In the genomic region with DNA sequence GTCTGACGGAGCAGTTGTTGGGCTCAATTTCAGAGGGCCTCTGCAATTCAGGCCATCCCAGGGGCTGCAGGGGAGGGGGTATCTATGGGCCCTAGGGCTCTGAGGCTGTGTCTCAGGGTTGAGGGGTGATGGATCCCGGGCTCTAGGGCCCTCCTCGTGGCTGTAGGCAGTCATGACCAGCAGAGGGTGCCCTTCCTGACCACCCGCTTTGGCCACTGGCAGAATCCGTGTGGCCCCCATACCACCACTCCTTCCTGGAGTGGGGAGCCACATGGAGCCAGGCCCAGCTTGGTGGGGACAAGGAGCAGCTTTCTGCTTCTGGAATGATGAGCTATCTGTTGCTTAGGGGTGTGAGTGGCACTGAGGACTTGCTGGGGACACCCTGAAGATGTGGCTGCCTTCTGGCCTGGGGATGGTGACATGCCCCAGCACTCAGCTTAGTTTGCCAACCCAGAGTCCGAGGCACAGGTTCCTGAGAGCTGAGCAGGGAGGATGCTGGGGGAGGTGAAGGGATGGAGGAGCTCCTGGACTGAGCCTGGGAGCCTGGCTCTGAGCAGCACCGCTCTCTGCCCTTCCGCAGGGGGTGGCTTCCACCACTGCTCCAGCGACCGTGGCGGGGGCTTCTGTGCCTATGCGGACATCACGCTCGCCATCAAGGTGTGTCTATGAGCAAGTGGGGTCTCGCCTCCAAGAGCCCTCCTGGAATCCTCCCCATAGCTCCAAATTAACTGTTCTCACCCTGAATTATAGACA, we compare ENCODE assay signal across 9 cellular contexts. TPM values are rescaled to one million over a fixed set of nuclear protein-coding genes. Genes with fewer than 3 reads are reported as not detected.
DNase-seq lines count a peak whose midpoint lies in the region; ATAC-seq, FAIRE-seq and TF ChIP-seq lines count a peak whose summit lies in the region.
"Had no signal": no experiment of that assay in that cellular context is flagged by ENCODE, and none has a peak within 500 bp of the region (broad histone marks: within the 10 kb centered on the region; RNA-seq: fewer than 3 reads in every experiment).

No MANE protein-coding gene starts in this region.

- intact Hi-C loops in kidney (cut with DNase I), result no loop called here
- intact Hi-C loops in sigmoid colon (cut with DNase I), result no loop called here

- WGBS in sigmoid colon, 2 donors, result 87% methylated on average over 15 of the region's 15 CpGs

- TF ChIP-seq CTCF in AG09309 (IDR thresholded peaks at IDR 0.05; ENCODE audit: control insufficient read depth, insufficient read depth, low read depth, low read length, missing control alignments), result peak; percentile 60
- TF ChIP-seq CTCF in GM13977 (IDR thresholded peaks at IDR 0.05; ENCODE audit: extremely low read depth, insufficient read depth, missing control alignments), result peak; percentile 63
- TF ChIP-seq CTCF in VCaP (conservative IDR thresholded peaks at IDR 0.05), result peak; percentile 77
- TF ChIP-seq CTCF in kidney (IDR thresholded peaks at IDR 0.05; ENCODE audit: borderline replicate concordance, extremely low read depth, insufficient read depth), result peak; percentile 12
- TF ChIP-seq CTCF in sigmoid colon (IDR thresholded peaks at IDR 0.05), result peak in 1 of 4 experiments; percentile 12

- H3K27me3 ChIP-seq in sigmoid colon, result no peaks in the 10 kb centered on the region

- H3K4me3 ChIP-seq in AG09309 (ENCODE audit: control insufficient read depth, low read depth, low read length) (no peak overlapping the region), kidney (ENCODE audit: low read length in 2 of 2) (no peak overlapping the region), sigmoid colon (no peak overlapping the region)

- H3K9me3 ChIP-seq in kidney (ENCODE audit: control insufficient read depth in 1 of 2, low read length in 2 of 2), result no peaks in the 10 kb centered on the region
- no peaks in the 10 kb centered on the region for H3K9me3 ChIP-seq in sigmoid colon

- FAIRE-seq in kidney (lab: Jason Lieb, UNC), result no peak

- TF ChIP-seq EP300 in sigmoid colon (IDR thresholded peaks at IDR 0.05), result no peak

- H3K27ac ChIP-seq in VCaP (no peak overlapping the region), kidney (ENCODE audit: low read depth in 2 of 2, low read length in 2 of 2) (no peak overlapping the region), sigmoid colon (no peak overlapping the region)

- TF ChIP-seq POLR2A in sigmoid colon (IDR thresholded peaks at IDR 0.05), result no peak

- in situ Hi-C loops in GM13977 (cut with MboI; ENCODE audit: low pct_unique_long_range_greater_than_20kb, low sequenced_read_pairs, unreplicated experiment), result no loop called here

- H3K4me1 ChIP-seq in kidney (ENCODE audit: control insufficient read depth in 1 of 2, insufficient read depth in 1 of 2, low read depth in 1 of 2, low read length in 2 of 2), result no peaks in the 10 kb centered on the region
- H3K4me1 ChIP-seq in sigmoid colon, result peaks cover 0 to 16% (median 9%) of the 10 kb centered on the region in 4 donors

- DNase-seq in AG09309 (ENCODE audit: low read depth) (no peak), GM13977 (ENCODE audit: low spot score) (peak; percentile 63), kidney (peak; percentile 39), sigmoid colon (no peak)
- no peak for DNase-seq in NK-92 treated with Interleukin-12 subunit alpha and Interleukin-12 subunit beta, amount 100 ng/mL, for 24 hours (lab: John Stamatoyannopoulos, UW)
- DNase-seq in activated CD4-positive, CD25-positive, alpha-beta regulatory T cell treated with anti-CD3 and anti-CD28 coated beads, Interleukin-2, amount 50 U/mL, for 72 hours, result no peak
- DNase-seq: NCI-H1105 treated with DMSO at 0.1 percent for 48 hours had no signal

- H3K36me3 ChIP-seq in kidney (ENCODE audit: control insufficient read depth in 1 of 2, insufficient read depth in 2 of 2, low read length in 2 of 2) (peaks cover 0 to 2% of the 10 kb centered on the region in 2 donors), sigmoid colon (peaks cover 0 to 26% (median 2%) of the 10 kb centered on the region in 4 donors)

- ATAC-seq in GM18907 (IDR thresholded peaks at IDR 0.05; ENCODE audit: unreplicated experiment), result no peak

- no peak overlapping the region for H3K9ac ChIP-seq in kidney (ENCODE audit: low read length in 2 of 2)

RNA-seq across cellular contexts. Expression of a gene that starts 20.2 kb away (rescaled TPM):
- total RNA-seq in kidney, result 28.3 TPM
- polyA plus RNA-seq in kidney (ENCODE audit: insufficient read depth, low read depth, low replicate concordance), result 43.7 TPM
- total RNA-seq in sigmoid colon, result 10 to 100 TPM; 15.5 to 17.2 (median 16.7) TPM
- polyA plus RNA-seq in sigmoid colon, result 10 to 100 TPM; 20.6 to 30.3 (median 22.8) TPM

RNA-seq across cellular contexts. Expression of a gene that starts 48.6 kb away (rescaled TPM):
- total RNA-seq in kidney, result 43.4 TPM
- polyA plus RNA-seq in kidney (ENCODE audit: insufficient read depth, low read depth, low replicate concordance), result 3.2 TPM
- 100 to 1,000 TPM in 1 of 4 donors, 10 to 100 TPM in 3; 18.7 to 134 (median 56.5) TPM for total RNA-seq in sigmoid colon
- polyA plus RNA-seq in sigmoid colon, result 10 to 100 TPM in 1 of 3 donors, 1 to 10 TPM in 2; 1.2 to 14.8 (median 4.2) TPM

Comparison
In these comparisons a context has a peak if more than half of its experiments do, and no peak if none do; other contexts are left out.
1. DNase-seq: peak in GM13977 (single experiment) and kidney (single experiment); none in AG09309 (single experiment), sigmoid colon (single experiment), NK-92 treated with Interleukin-12 subunit alpha and Interleukin-12 subunit beta, amount 100 ng/mL, for 24 hours (single experiment) and activated CD4-positive, CD25-positive, alpha-beta regulatory T cell treated with anti-CD3 and anti-CD28 coated beads, Interleukin-2, amount 50 U/mL, for 72 hours (single experiment).